Comparison of ENCODE assay signal across 14 cellular contexts in the genomic region with DNA sequence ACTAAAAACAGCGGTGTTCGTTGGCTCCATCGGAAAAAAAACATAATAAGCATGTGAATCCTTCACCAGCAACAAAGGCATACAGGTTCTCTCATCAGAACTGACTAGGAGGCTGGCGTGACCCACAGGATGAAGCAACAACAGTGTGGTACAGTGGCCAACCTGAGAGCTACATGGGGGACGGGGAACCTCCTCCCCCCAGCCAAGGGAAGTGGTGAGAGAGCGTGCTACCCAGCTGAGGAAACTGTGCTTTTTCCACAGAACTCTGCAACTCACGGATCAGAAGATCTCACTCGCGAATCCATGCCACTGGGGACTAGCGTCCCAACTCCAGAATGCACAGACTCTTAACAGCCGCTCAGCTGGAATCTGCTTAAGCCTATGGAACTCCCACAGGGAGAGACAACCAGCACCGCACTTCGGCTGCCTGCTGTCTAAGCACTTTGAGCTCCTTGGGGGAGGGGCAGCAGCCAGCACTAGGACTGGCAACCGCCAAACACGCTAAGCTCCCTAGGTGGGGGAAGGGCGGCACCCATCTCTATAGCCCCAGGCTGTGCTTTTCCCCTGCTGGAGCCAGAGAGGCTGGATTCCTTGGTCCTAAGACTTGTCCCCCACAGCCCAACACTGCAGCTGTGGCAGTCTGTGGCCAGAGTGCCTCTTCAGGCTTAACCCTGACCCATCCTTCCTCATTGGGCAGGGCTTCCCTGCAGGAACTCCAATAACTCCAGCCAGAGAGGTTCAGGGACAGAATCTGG.
DNase-seq lines count a peak whose midpoint lies in the region; ATAC-seq and TF ChIP-seq lines count a peak whose summit lies in the region.
"Had no signal": no experiment of that assay in that cellular context is flagged by ENCODE, and none has a peak within 500 bp of the region (broad histone marks: within the 10 kb centered on the region; RNA-seq: fewer than 3 reads in every experiment).

No MANE protein-coding gene starts in this region.

- no peaks in the 10 kb centered on the region for H3K36me3 ChIP-seq in tibial nerve
- H3K36me3 ChIP-seq: Peyer's patch had no signal

- no peak overlapping the region for H3K4me3 ChIP-seq in tibial nerve
- H3K4me3 ChIP-seq: Peyer's patch had no signal

- peaks cover 0 to 9% (median 0%) of the 10 kb centered on the region in 4 donors for H3K9me3 ChIP-seq in tibial nerve
- H3K9me3 ChIP-seq: Peyer's patch had no signal

- intact Hi-C loops in posterior vena cava (cut with DNase I), result no loop called here

- peak; percentile 34 for ATAC-seq in HG02610 (IDR thresholded peaks at IDR 0.05; ENCODE audit: unreplicated experiment)
- ATAC-seq: activated CD4-positive, alpha-beta T cell treated with anti-CD3 and anti-CD28 coated beads for 36 hours; natural killer cell; stimulated activated naive CD8-positive, alpha-beta T cell treated with anti-CD3 and anti-CD28 coated beads, Interleukin-15, amount 100 ng/mL, for 72 hours had no signal

- H3K4me1 ChIP-seq in tibial nerve, result no peaks in the 10 kb centered on the region

- WGBS in tibial nerve, 2 donors, result 53 to 65% methylated on average over 16 of the region's 16 CpGs

- DNase-seq in NCI-H2227 treated with DMSO at 0.1 percent for 48 hours (lab: John Stamatoyannopoulos, UW), result peak; percentile 60
- peak; percentile 84 for DNase-seq in ecto neural progenitor cell (ENCODE audit: low spot score)
- DNase-seq in posterior vena cava (ENCODE audit: low spot score), result peak; percentile 70
- DNase-seq in DMS114 treated with DMSO at 0.1 percent for 48 hours (lab: John Stamatoyannopoulos, UW; ENCODE audit: unreplicated experiment), result no peak
- DNase-seq in tibial nerve (ENCODE audit: low spot score in 2 of 2), result no peak
- no peak for DNase-seq in dermis blood vessel endothelial cell
- DNase-seq in dedifferentiated amniotic fluid mesenchymal stem cell (ENCODE audit: extremely low spot score), result no peak
- DNase-seq: activated CD4-positive, alpha-beta T cell treated with anti-CD3 and anti-CD28 coated beads for 36 hours; head of caudate nucleus; natural killer cell; Peyer's patch; stimulated activated CD4-positive, alpha-beta T cell treated with anti-CD3 and anti-CD28 coated beads, Interleukin-2, amount 100 ng/mL, for 24 hours; stimulated activated naive CD8-positive, alpha-beta T cell treated with anti-CD3 and anti-CD28 coated beads, Interleukin-15, amount 100 ng/mL, for 72 hours had no signal

- H3K27ac ChIP-seq in tibial nerve, result no peak overlapping the region
- H3K27ac ChIP-seq: Peyer's patch had no signal

- TF ChIP-seq EP300 in tibial nerve (IDR thresholded peaks at IDR 0.05), result no peak

- TF ChIP-seq CTCF in tibial nerve (IDR thresholded peaks at IDR 0.05), result no peak

- no peak for TF ChIP-seq POLR2A in tibial nerve (IDR thresholded peaks at IDR 0.05)

- H3K27me3 ChIP-seq in tibial nerve, result no peaks in the 10 kb centered on the region
- H3K27me3 ChIP-seq: Peyer's patch had no signal

Comparison
In these comparisons a context has a peak if more than half of its experiments do, and no peak if none do; other contexts are left out.
1. DNase-seq: peak in NCI-H2227 treated with DMSO at 0.1 percent for 48 hours (single experiment), ecto neural progenitor cell (single experiment) and posterior vena cava (single experiment); none in DMS114 treated with DMSO at 0.1 percent for 48 hours (single experiment), tibial nerve (0 of 2), dermis blood vessel endothelial cell (single experiment) and dedifferentiated amniotic fluid mesenchymal stem cell (single experiment).